In the genomic region with DNA sequence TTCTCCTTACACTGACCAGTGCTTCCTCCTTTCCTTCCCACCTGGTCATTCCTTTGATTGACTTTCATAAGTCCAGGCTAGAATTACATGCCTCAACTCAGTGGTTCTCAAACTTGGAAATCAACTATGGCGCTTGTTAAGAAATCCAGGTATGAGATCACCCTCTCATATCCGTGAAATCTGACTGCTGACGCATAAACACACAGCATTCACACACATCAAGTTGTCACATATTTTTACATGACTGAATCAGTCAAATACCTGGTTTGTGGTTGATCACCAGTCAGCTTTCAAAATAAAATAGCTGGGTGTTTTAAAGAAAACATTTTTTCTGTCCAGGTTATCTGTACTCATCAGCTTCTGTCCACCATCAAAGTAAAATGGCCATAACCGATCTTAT, we compare ENCODE assay signal across 22 cellular contexts.
A peak's percentile ranks its signal among the peaks of the same experiment; 100 is the strongest.
DNase-seq lines count a peak whose midpoint lies in the region; FAIRE-seq and TF ChIP-seq lines count a peak whose summit lies in the region.
"Had no signal": no experiment of that assay in that cellular context is flagged by ENCODE, and none has a peak within 500 bp of the region (broad histone marks: within the 10 kb centered on the region; RNA-seq: fewer than 3 reads in every experiment).

No MANE protein-coding gene starts in this region.

- no peaks in the 10 kb centered on the region for H3K27me3 ChIP-seq in endothelial cell of umbilical vein (ENCODE audit: control insufficient read depth in 2 of 2, insufficient read depth in 2 of 2, low read length in 2 of 2)
- H3K27me3 ChIP-seq: BE2C had no signal

- H3K27ac ChIP-seq in endothelial cell of umbilical vein (ENCODE audit: insufficient read depth, low read depth, low read length): no peak overlapping the region

- TF ChIP-seq CTCF in endothelial cell of umbilical vein (IDR thresholded peaks at IDR 0.05; ENCODE audit: extremely low read depth in 1 of 2, insufficient read depth in 1 of 2, low read depth in 1 of 2, low read length in 2 of 2) (no peak), GM10248 (IDR thresholded peaks at IDR 0.05; ENCODE audit: control extremely low read depth, extremely low read depth, low read depth, missing control alignments) (no peak)

- no peak overlapping the region for H3K4me3 ChIP-seq in endothelial cell of umbilical vein (replicated peaks in 1 of 3; ENCODE audit: insufficient read depth in 1 of 3, low read depth in 1 of 3, low read length in 3 of 3)

- CTCF ChIA-PET in endothelial cell of umbilical vein (lab: Charles Lee): no interaction called here
- CTCF ChIA-PET in GM10248 (lab: Yijun Ruan, JAX): no interaction called here

- H3K9me3 ChIP-seq in endothelial cell of umbilical vein (replicated peaks; ENCODE audit: control insufficient read depth, insufficient read depth, low read length): no peaks in the 10 kb centered on the region
- H3K9me3 ChIP-seq: BE2C had no signal

- no peaks in the 10 kb centered on the region for H4K20me1 ChIP-seq in endothelial cell of umbilical vein (replicated peaks; ENCODE audit: control insufficient read depth, extremely low read depth, insufficient read depth, low read length)

- no peak overlapping the region for H2AFZ ChIP-seq in endothelial cell of umbilical vein (ENCODE audit: low read depth, low read length)

- no peaks in the 10 kb centered on the region for H3K9me1 ChIP-seq in endothelial cell of umbilical vein (replicated peaks; ENCODE audit: control insufficient read depth, extremely low read depth, insufficient read depth, low read length)

- POLR2A ChIA-PET in endothelial cell of umbilical vein (lab: Charles Lee) (no interaction called here), GM10248 (lab: Yijun Ruan, JAX) (no interaction called here)

- no peaks in the 10 kb centered on the region for H3K36me3 ChIP-seq in endothelial cell of umbilical vein (ENCODE audit: control insufficient read depth in 2 of 2, extremely low read depth in 1 of 2, insufficient read depth in 2 of 2, low read length in 2 of 2)
- H3K36me3 ChIP-seq: BE2C had no signal

- BruUV-seq in endothelial cell of umbilical vein (replicated peaks; lab: Mats Ljungman, UMichigan): no TSS peak

- intact Hi-C loops in endothelial cell of umbilical vein (cut with micrococcal nuclease): no loop called here

- H3K4me2 ChIP-seq in endothelial cell of umbilical vein (ENCODE audit: insufficient read depth, low read length): no peak overlapping the region

- dilution Hi-C loops in endothelial cell of umbilical vein (cut with MboI; ENCODE audit: extremely low pct_ligation_motif_present, low sequenced_read_pairs): no loop called here

- peak; percentile 43 for FAIRE-seq in endothelial cell of umbilical vein (lab: Jason Lieb, UNC)
- FAIRE-seq: A204.1, GM12891, GM19239, H54 had no signal

- TF ChIP-seq POLR2A in endothelial cell of umbilical vein (IDR thresholded peaks at IDR 0.05; ENCODE audit: low read depth, low read length): no peak

- H3K4me1 ChIP-seq in endothelial cell of umbilical vein (ENCODE audit: control insufficient read depth, extremely low read depth, insufficient read depth, low read length): no peaks in the 10 kb centered on the region
- H3K4me1 ChIP-seq: BE2C had no signal

- DNase-seq in astrocyte of the hippocampus (ENCODE audit: low read depth, low spot score) (peak; percentile 2), endothelial cell of umbilical vein (ENCODE audit: low read depth, low spot score) (no peak), glomerular visceral epithelial cell (ENCODE audit: extremely low spot score) (peak; percentile 1), H4 (ENCODE audit: low spot score) (no peak), GM10248 (ENCODE audit: extremely low spot score) (no peak), NCI-H187 treated with DMSO at 0.1 percent for 48 hours (lab: John Stamatoyannopoulos, UW) (no peak), NCI-H526 (lab: John Stamatoyannopoulos, UW) (no peak)
- DNase-seq: ACHN; BE2C; C1 segment of cervical spinal cord; CD4-positive, CD25-positive, alpha-beta regulatory T cell; CD8-positive, alpha-beta memory T cell; COR-L47; DMS 273 treated with DMSO at 0.1 percent for 48 hours; DMS53; DND-41; EL; HCEC 1CT had no signal

- no peaks in the 10 kb centered on the region for H3K79me2 ChIP-seq in endothelial cell of umbilical vein (ENCODE audit: control insufficient read depth, insufficient read depth, low read length)

- H3K9ac ChIP-seq in endothelial cell of umbilical vein (replicated peaks; ENCODE audit: extremely low read depth, insufficient read depth, low read length): no peak overlapping the region

TF ChIP-seq in endothelial cell of umbilical vein, 7 proteins besides CTCF, POLR2A, EP300 and RAD21:
- TF ChIP-seq FOS (IDR thresholded peaks at IDR 0.05; ENCODE audit: borderline replicate concordance, insufficient read depth, low read length) (no peak), GATA2 (IDR thresholded peaks at IDR 0.05; ENCODE audit: insufficient read depth, insufficient read length, low read depth, low read length) (no peak), JUN (IDR thresholded peaks at IDR 0.05; ENCODE audit: borderline replicate concordance, insufficient read depth, insufficient read length, low read depth) (no peak)

Comparison
In these comparisons a context has a peak if more than half of its experiments do, and no peak if none do; other contexts are left out.
1. DNase-seq: peak in astrocyte of the hippocampus (single experiment) and glomerular visceral epithelial cell (single experiment); none in endothelial cell of umbilical vein (single experiment), H4 (single experiment), GM10248 (single experiment), NCI-H187 treated with DMSO at 0.1 percent for 48 hours (single experiment) and NCI-H526 (0 of 2).